Comparison of ENCODE assay signal across 13 cellular contexts in the genomic region with DNA sequence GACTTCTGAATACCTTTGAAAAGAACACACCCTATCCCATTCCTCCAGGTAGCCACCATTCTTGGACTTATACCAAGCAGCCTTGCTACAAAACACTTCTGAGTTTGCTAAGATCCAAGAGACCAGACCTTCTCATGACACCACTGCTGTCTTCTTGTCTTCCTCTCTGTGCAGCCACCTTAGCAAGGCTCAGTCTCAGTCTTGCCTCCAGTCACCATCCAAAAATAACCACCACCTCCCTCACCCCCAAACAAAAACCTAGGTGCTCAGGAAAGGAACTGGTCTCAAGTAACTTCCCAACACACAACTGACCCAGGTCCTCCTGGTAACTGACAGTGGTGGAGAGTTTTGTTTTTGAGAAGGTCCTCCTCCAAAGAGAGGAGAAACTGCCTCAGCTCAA.
A peak's percentile ranks its signal among the peaks of the same experiment; 100 is the strongest.
DNase-seq lines count a peak whose midpoint lies in the region; ATAC-seq, FAIRE-seq and TF ChIP-seq lines count a peak whose summit lies in the region.
"Had no signal": no experiment of that assay in that cellular context is flagged by ENCODE, and none has a peak within 500 bp of the region (broad histone marks: within the 10 kb centered on the region; RNA-seq: fewer than 3 reads in every experiment).

No MANE protein-coding gene starts in this region.

- no peaks in the 10 kb centered on the region for H4K20me1 ChIP-seq in SU-DHL-6 (ENCODE audit: low read depth, low read length)

- no peak for DNase-seq in CD14-positive monocyte (ENCODE audit: low spot score)
- no peak for DNase-seq in GM12892 (ENCODE audit: insufficient read length)
- DNase-seq in mucosa of descending colon = no peak
- DNase-seq in DMS79 treated with DMSO at 0.1 percent for 48 hours (lab: John Stamatoyannopoulos, UW) = no peak
- DNase-seq in NCI-H2107 treated with DMSO at 0.1 percent for 48 hours (lab: John Stamatoyannopoulos, UW; ENCODE audit: unreplicated experiment) = no peak
- no peak for DNase-seq in effector CD4-positive, alpha-beta T cell
- DNase-seq: activated T-cell treated with anti-CD3 and anti-CD28 coated beads, Interleukin-2, amount 50 U/mL, for 48 hours; C1 segment of cervical spinal cord; foreskin fibroblast; GDM1; NCI-H2081 treated with DMSO at 0.1 percent for 48 hours had no signal

- H3K27ac Mint-ChIP-seq in CD14-positive monocyte = peak overlapping the region; percentile 32 to 94 (median 65)

- peaks cover 0 to 1% (median 0%) of the 10 kb centered on the region in 3 donors for H3K27me3 Mint-ChIP-seq in CD14-positive monocyte (ENCODE audit: low read depth in 3 of 3)

- H3K9ac ChIP-seq in SU-DHL-6 (ENCODE audit: low read length) = no peak overlapping the region

- no peaks in the 10 kb centered on the region for H3K9me2 ChIP-seq in SU-DHL-6 (replicated peaks; ENCODE audit: insufficient read depth, low read length)

- no peaks in the 10 kb centered on the region for H3K27me3 ChIP-seq in SU-DHL-6 (ENCODE audit: low read length)

- peak overlapping the region; percentile 39; the same call in 1 of the 2 replicates for H3K27ac ChIP-seq in SU-DHL-6 (ENCODE audit: low read depth, low read length)

- peak; percentile 67 for FAIRE-seq in GM12892 (lab: Jason Lieb, UNC)

- H3K4me2 ChIP-seq in SU-DHL-6 (ENCODE audit: low read depth, low read length, poor library complexity, severe bottlenecking) = no peak overlapping the region

- TF ChIP-seq POLR2A in GM12892 (IDR thresholded peaks at IDR 0.05; ENCODE audit: low read depth, low read length) = no peak

- peak overlapping the region in 1 of 2 donors; percentile 55 for H3K4me3 Mint-ChIP-seq in CD14-positive monocyte

- H3K4me1 ChIP-seq in mucosa of descending colon (ENCODE audit: low read depth) = no peaks in the 10 kb centered on the region

- no peak overlapping the region for H2AFZ ChIP-seq in SU-DHL-6 (ENCODE audit: low read depth, low read length, severe bottlenecking)

- TF ChIP-seq CTCF in CD14-positive monocyte (IDR thresholded peaks at IDR 0.05) (no peak), SU-DHL-6 (IDR thresholded peaks at IDR 0.05; ENCODE audit: insufficient read depth, low read length, poor library complexity, severe bottlenecking) (no peak), mucosa of descending colon (IDR thresholded peaks at IDR 0.05) (no peak)

- no peaks in the 10 kb centered on the region for H3K9me3 ChIP-seq in SU-DHL-6 (ENCODE audit: insufficient read depth, low read length)
- no peaks in the 10 kb centered on the region for H3K9me3 ChIP-seq in mucosa of descending colon

- H3K79me2 ChIP-seq in SU-DHL-6 (ENCODE audit: insufficient read depth, low read length) = peaks cover 8% of the 10 kb centered on the region

- peak; percentile 18 for ATAC-seq in mucosa of descending colon
- no peak for ATAC-seq in GM18511 (IDR thresholded peaks at IDR 0.05; ENCODE audit: unreplicated experiment)

- peaks cover 0 to 6% (median 0%) of the 10 kb centered on the region in 7 donors for H3K9me3 Mint-ChIP-seq in CD14-positive monocyte

- no peak overlapping the region for H3K4me3 ChIP-seq in SU-DHL-6 (ENCODE audit: insufficient read depth, low read length, poor library complexity, severe bottlenecking)
- no peak overlapping the region for H3K4me3 ChIP-seq in mucosa of descending colon

- H3F3A ChIP-seq in SU-DHL-6 (ENCODE audit: insufficient read depth) = peaks cover 4% of the 10 kb centered on the region; the same call in 1 of the 2 replicates

- peaks cover 95% of the 10 kb centered on the region for H3K4me1 Mint-ChIP-seq in CD14-positive monocyte

- H3K36me3 Mint-ChIP-seq in CD14-positive monocyte = peaks cover 35 to 56% of the 10 kb centered on the region in 2 donors

- H3K36me3 ChIP-seq in SU-DHL-6 (ENCODE audit: low read length) (0 out of 2 replicates have a peak, but pooled peaks cover 3% of the 10 kb centered on the region), mucosa of descending colon (ENCODE audit: low read depth) (no peaks in the 10 kb centered on the region)

- intact Hi-C loops in CD14-positive monocyte (cut with micrococcal nuclease) (no loop called here), mucosa of descending colon (cut with DNase I, micrococcal nuclease) (no loop called here)
